33 cellular contexts compared by ENCODE assay signal in the genomic region with DNA sequence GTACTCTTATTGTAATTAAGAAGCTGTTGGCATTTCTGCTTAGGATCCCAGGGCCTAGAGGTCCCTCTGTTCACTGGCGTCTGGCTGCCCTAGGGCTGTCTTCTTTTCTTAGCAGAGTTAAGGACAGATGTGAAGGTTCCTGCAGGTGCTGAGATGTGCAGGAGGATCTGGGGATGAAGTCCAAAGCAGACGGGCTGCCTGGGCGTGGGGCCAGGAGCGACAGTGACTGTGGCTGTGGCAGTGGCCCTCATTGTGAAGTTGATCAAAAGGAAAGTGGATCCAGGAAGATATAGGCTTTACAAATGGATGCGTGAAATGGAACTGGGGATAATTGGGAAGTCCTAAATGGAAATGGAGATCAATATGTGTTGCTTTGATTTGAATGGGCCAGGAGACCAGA.
"Had no signal": no experiment of that assay in that cellular context is flagged by ENCODE, and none has a peak within 500 bp of the region (broad histone marks: within the 10 kb centered on the region; RNA-seq: fewer than 3 reads in every experiment).

No MANE protein-coding gene starts in this region.

- H3K4me3 ChIP-seq: ascending aorta, breast epithelium, cardiac muscle cell, coronary artery, dorsolateral prefrontal cortex, esophagus muscularis mucosa, gastrocnemius medialis had no signal

- H3K36me3 ChIP-seq: ascending aorta, breast epithelium, cardiac muscle cell, esophagus muscularis mucosa, gastrocnemius medialis had no signal

- H3K4me1 ChIP-seq: ascending aorta, breast epithelium, foreskin keratinocyte, gastrocnemius medialis had no signal

- ATAC-seq: activated CD4-positive, alpha-beta T cell treated with anti-CD3 and anti-CD28 coated beads for 36 hours; activated CD8-positive, alpha-beta memory T cell treated with anti-CD3 and anti-CD28 coated beads, Interleukin-2, amount 10 ng/mL, durations not matched to agents 7 days and 5 days; activated CD8-positive, alpha-beta T cell treated with anti-CD3 and anti-CD28 coated beads, Interleukin-2, amount 10 ng/mL, durations not matched to agents 7 days and 5 days; activated naive CD4-positive, alpha-beta T cell treated with anti-CD3 and anti-CD28 coated beads, Interleukin-2, amount 50 U/mL, for 72 hours; foreskin keratinocyte; gastrocnemius medialis; T-helper 17 cell had no signal

- H3K4me3 Mint-ChIP-seq: activated CD4-positive, alpha-beta memory T cell treated with anti-CD3 and anti-CD28 coated beads for 36 hours; activated CD4-positive, alpha-beta T cell treated with anti-CD3 and anti-CD28 coated beads for 36 hours; activated CD4-positive, alpha-beta T cell treated with anti-CD3 and anti-CD28 coated beads, Interleukin-2, amount 10 ng/mL, durations not matched to agents 24 days and 14 days; activated CD8-positive, alpha-beta memory T cell treated with anti-CD3 and anti-CD28 coated beads, Interleukin-2, amount 10 ng/mL, durations not matched to agents 7 days and 5 days; activated CD8-positive, alpha-beta T cell treated with anti-CD3 and anti-CD28 coated beads, Interleukin-2, amount 10 ng/mL, durations not matched to agents 7 days and 5 days; activated naive CD4-positive, alpha-beta T cell treated with anti-CD3 and anti-CD28 coated beads, Interleukin-2, amount 10 ng/mL, durations not matched to agents 7 days and 5 days; activated naive CD8-positive, alpha-beta T cell treated with anti-CD3 and anti-CD28 coated beads, Interleukin-2, amount 10 ng/mL, durations not matched to agents 7 days and 5 days; activated T-helper 1 cell treated with anti-CD3 and anti-CD28 coated beads, Interleukin-12 subunit alpha, Interleukin-12 subunit beta, Interleukin-2, Interleukin-4 antibody, amounts not matched to agents 30 ng/mL and 10 ng/mL and 1 ng/mL, durations not matched to agents 14 hours and 24 hours and 36 hours; brain; central memory CD8-positive, alpha-beta T cell; dendritic cell treated with granulocyte-macrophage colony-stimulating factor and Interleukin-4, amounts not matched to agents 40 ng/mL and 50 ng/mL, for 4 days; T-helper 17 cell; T-helper 2 cell treated with Interferon-gamma antibody and Interleukin-4, amounts not matched to agents 5 μg/mL and 100 μg/mL, for 36 hours had no signal

- H3K9me3 ChIP-seq: breast epithelium, gastrocnemius medialis had no signal

- H3K9me3 Mint-ChIP-seq: activated CD4-positive, alpha-beta memory T cell treated with anti-CD3 and anti-CD28 coated beads for 36 hours; activated CD4-positive, alpha-beta T cell treated with anti-CD3 and anti-CD28 coated beads, Interleukin-2, amount 10 ng/mL, durations not matched to agents 24 days and 14 days; activated naive CD4-positive, alpha-beta T cell treated with anti-CD3 and anti-CD28 coated beads, Interleukin-2, amount 10 ng/mL, durations not matched to agents 7 days and 5 days; activated naive CD4-positive, alpha-beta T cell treated with anti-CD3 and anti-CD28 coated beads, Interleukin-2, amount 50 U/mL, for 72 hours; activated naive CD8-positive, alpha-beta T cell treated with anti-CD3 and anti-CD28 coated beads, Interleukin-2, amount 10 ng/mL, durations not matched to agents 7 days and 5 days; activated T-helper 1 cell treated with anti-CD3 and anti-CD28 coated beads, Interleukin-12 subunit alpha, Interleukin-12 subunit beta, Interleukin-2, Interleukin-4 antibody, amounts not matched to agents 30 ng/mL and 10 ng/mL and 1 ng/mL, durations not matched to agents 14 hours and 24 hours and 36 hours; activated T-helper 2 cell treated with anti-CD3 and anti-CD28 coated beads, Interferon-gamma antibody, Interleukin-2, Interleukin-4, amounts not matched to agents 10 μg/mL and 5 μg/mL and 100 μg/mL, durations not matched to agents 14 hours and 24 hours and 36 hours; dendritic cell treated with granulocyte-macrophage colony-stimulating factor and Interleukin-4, amounts not matched to agents 40 ng/mL and 50 ng/mL, for 4 days; T-helper 2 cell treated with Interferon-gamma antibody and Interleukin-4, amounts not matched to agents 5 μg/mL and 100 μg/mL, for 36 hours had no signal

- H3K27ac Mint-ChIP-seq: activated CD4-positive, alpha-beta memory T cell treated with anti-CD3 and anti-CD28 coated beads for 36 hours; activated CD4-positive, alpha-beta T cell treated with anti-CD3 and anti-CD28 coated beads for 36 hours; activated CD4-positive, alpha-beta T cell treated with anti-CD3 and anti-CD28 coated beads, Interleukin-2, amount 10 ng/mL, durations not matched to agents 24 days and 14 days; activated CD8-positive, alpha-beta memory T cell treated with anti-CD3 and anti-CD28 coated beads, Interleukin-2, amount 10 ng/mL, durations not matched to agents 7 days and 5 days; activated CD8-positive, alpha-beta T cell treated with anti-CD3 and anti-CD28 coated beads, Interleukin-2, amount 10 ng/mL, durations not matched to agents 7 days and 5 days; activated naive CD4-positive, alpha-beta T cell treated with anti-CD3 and anti-CD28 coated beads, Interleukin-2, amount 10 ng/mL, durations not matched to agents 7 days and 5 days; activated naive CD4-positive, alpha-beta T cell treated with anti-CD3 and anti-CD28 coated beads, Interleukin-2, amount 50 U/mL, for 72 hours; activated naive CD8-positive, alpha-beta T cell treated with anti-CD3 and anti-CD28 coated beads, Interleukin-2, amount 10 ng/mL, durations not matched to agents 7 days and 5 days; activated T-helper 1 cell treated with anti-CD3 and anti-CD28 coated beads, Interleukin-12 subunit alpha, Interleukin-12 subunit beta, Interleukin-2, Interleukin-4 antibody, amounts not matched to agents 30 ng/mL and 10 ng/mL and 1 ng/mL, durations not matched to agents 14 hours and 24 hours and 36 hours; activated T-helper 2 cell treated with anti-CD3 and anti-CD28 coated beads, Interferon-gamma antibody, Interleukin-2, Interleukin-4, amounts not matched to agents 10 μg/mL and 5 μg/mL and 100 μg/mL, durations not matched to agents 14 hours and 24 hours and 36 hours; brain; dendritic cell treated with granulocyte-macrophage colony-stimulating factor and Interleukin-4, amounts not matched to agents 40 ng/mL and 50 ng/mL, for 4 days; T-helper 17 cell; T-helper 2 cell treated with Interferon-gamma antibody and Interleukin-4, amounts not matched to agents 5 μg/mL and 100 μg/mL, for 36 hours had no signal

- H3K4me1 Mint-ChIP-seq: activated CD4-positive, alpha-beta T cell treated with anti-CD3 and anti-CD28 coated beads for 36 hours; activated CD4-positive, alpha-beta T cell treated with anti-CD3 and anti-CD28 coated beads, Interleukin-2, amount 10 ng/mL, durations not matched to agents 24 days and 14 days; activated CD8-positive, alpha-beta memory T cell treated with anti-CD3 and anti-CD28 coated beads, Interleukin-2, amount 10 ng/mL, durations not matched to agents 7 days and 5 days; activated naive CD4-positive, alpha-beta T cell treated with anti-CD3 and anti-CD28 coated beads, Interleukin-2, amount 10 ng/mL, durations not matched to agents 7 days and 5 days; activated naive CD8-positive, alpha-beta T cell treated with anti-CD3 and anti-CD28 coated beads, Interleukin-2, amount 10 ng/mL, durations not matched to agents 7 days and 5 days; central memory CD8-positive, alpha-beta T cell had no signal

- DNase-seq: activated CD4-positive, alpha-beta memory T cell treated with anti-CD3 and anti-CD28 coated beads for 36 hours; activated CD4-positive, alpha-beta T cell treated with anti-CD3 and anti-CD28 coated beads for 36 hours; activated CD4-positive, alpha-beta T cell treated with anti-CD3 and anti-CD28 coated beads, Interleukin-2, amount 10 ng/mL, durations not matched to agents 24 days and 14 days; activated CD4-positive, CD25-positive, alpha-beta regulatory T cell; activated CD4-positive, CD25-positive, alpha-beta regulatory T cell treated with anti-CD3 and anti-CD28 coated beads, Interleukin-2, amount 50 U/mL, for 72 hours; activated CD8-positive, alpha-beta memory T cell treated with anti-CD3 and anti-CD28 coated beads, Interleukin-2, amount 10 ng/mL, durations not matched to agents 7 days and 5 days; activated CD8-positive, alpha-beta memory T cell treated with anti-CD3 and anti-CD28 coated beads, Interleukin-2, amount 50 U/mL, for 4 hours; activated CD8-positive, alpha-beta T cell treated with anti-CD3 and anti-CD28 coated beads, Interleukin-2, amount 10 ng/mL, durations not matched to agents 7 days and 5 days; activated effector memory CD4-positive, alpha-beta T cell treated with anti-CD3 and anti-CD28 coated beads, Interleukin-2, amount 50 U/mL, for 16 hours; activated naive CD4-positive, alpha-beta T cell treated with anti-CD3 and anti-CD28 coated beads, Interleukin-2, amount 10 ng/mL, durations not matched to agents 7 days and 5 days; activated naive CD8-positive, alpha-beta T cell treated with anti-CD3 and anti-CD28 coated beads, Interleukin-2, amount 10 ng/mL, durations not matched to agents 7 days and 5 days; activated T-cell treated with anti-CD3 and anti-CD28 coated beads, Interleukin-2, amount 50 U/mL, for 1 hour; activated T-cell treated with anti-CD3 and anti-CD28 coated beads, Interleukin-2, amount 50 U/mL, for 48 hours; effector memory CD4-positive, alpha-beta T cell; erythroblast; foreskin keratinocyte; gastrocnemius medialis; T-helper 1 cell; T-helper 17 cell; T1000 had no signal

- H3K27me3 ChIP-seq: ascending aorta, breast epithelium, cardiac muscle cell, dorsolateral prefrontal cortex, esophagus muscularis mucosa, gastrocnemius medialis had no signal

- H3K27ac ChIP-seq: ascending aorta, breast epithelium, coronary artery, dorsolateral prefrontal cortex, esophagus muscularis mucosa, foreskin keratinocyte, gastrocnemius medialis had no signal

- H3K36me3 Mint-ChIP-seq: activated CD4-positive, alpha-beta memory T cell treated with anti-CD3 and anti-CD28 coated beads for 36 hours; activated CD8-positive, alpha-beta memory T cell treated with anti-CD3 and anti-CD28 coated beads, Interleukin-2, amount 10 ng/mL, durations not matched to agents 7 days and 5 days; activated naive CD4-positive, alpha-beta T cell treated with anti-CD3 and anti-CD28 coated beads, Interleukin-2, amount 10 ng/mL, durations not matched to agents 7 days and 5 days; activated naive CD4-positive, alpha-beta T cell treated with anti-CD3 and anti-CD28 coated beads, Interleukin-2, amount 50 U/mL, for 72 hours; activated naive CD8-positive, alpha-beta T cell treated with anti-CD3 and anti-CD28 coated beads, Interleukin-2, amount 10 ng/mL, durations not matched to agents 7 days and 5 days; brain had no signal
